Comparison of ENCODE assay signal across 8 cellular contexts in the genomic region with DNA sequence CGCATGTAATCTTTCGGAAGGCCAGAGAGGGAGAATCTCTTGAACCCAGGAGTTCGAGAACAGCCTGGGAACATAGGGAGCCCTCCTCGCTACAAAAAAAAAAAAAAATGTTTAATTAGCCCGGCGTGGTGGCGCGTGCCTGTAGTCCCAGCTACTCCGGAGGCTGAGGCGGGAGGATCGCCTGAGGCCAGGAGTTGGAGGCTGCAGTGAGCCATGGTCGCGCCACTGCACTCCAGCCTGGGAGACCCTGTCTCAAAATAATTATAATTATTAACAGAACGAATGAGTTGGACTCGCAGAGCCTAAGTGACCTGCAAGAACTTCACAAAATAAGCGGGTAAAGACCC. TPM values are rescaled to one million over a fixed set of nuclear protein-coding genes. Genes with fewer than 3 reads are reported as not detected.
DNase-seq lines count a peak whose midpoint lies in the region; ATAC-seq, FAIRE-seq and TF ChIP-seq lines count a peak whose summit lies in the region.

No MANE protein-coding gene starts in this region.

- no peak for TF ChIP-seq CTCF in A673 (conservative IDR thresholded peaks at IDR 0.05; ENCODE audit: low read depth, low read length)
- no peak for TF ChIP-seq CTCF in bronchial epithelial cell (IDR thresholded peaks at IDR 0.05; ENCODE audit: insufficient read depth, low read length, severe bottlenecking)

- H3K27me3 ChIP-seq in A673 (replicated peaks; ENCODE audit: insufficient read depth, low read depth, low read length, poor library complexity) (no peaks in the 10 kb centered on the region), bronchial epithelial cell (ENCODE audit: control insufficient read depth, insufficient read depth, low read length) (no peaks in the 10 kb centered on the region), mucosa of rectum (ENCODE audit: control insufficient read depth in 2 of 2, insufficient read depth in 2 of 2, low read length in 2 of 2) (no peaks in the 10 kb centered on the region)

- FAIRE-seq in bronchial epithelial cell (lab: Jason Lieb, UNC), result no peak

- H3K4me3 ChIP-seq in A673 (ENCODE audit: low read depth, low read length, poor library complexity, severe bottlenecking) (peak overlapping the region; percentile 81), bronchial epithelial cell (ENCODE audit: low read depth, low read length) (peak overlapping the region; percentile 80), mucosa of rectum (ENCODE audit: low read length in 2 of 2) (peak overlapping the region; percentile 71 to 82)

- H3K9me3 ChIP-seq in A673 (ENCODE audit: low read depth, low read length, poor library complexity, severe bottlenecking) (no peaks in the 10 kb centered on the region), mucosa of rectum (ENCODE audit: control insufficient read depth in 2 of 2, low read length in 2 of 2) (no peaks in the 10 kb centered on the region)

- CTCF ChIA-PET in A673 (lab: Charles Lee), result no interaction called here

- intact Hi-C loops in A673 (cut with micrococcal nuclease; ENCODE audit: unreplicated experiment), result loop anchor here (2.0 kb wide), 1 partner anchor 47 kb away; the partner anchor contains the start of genes ATP5MK and PDCD11

- H3K27ac ChIP-seq in A673 (ENCODE audit: low read depth, low read length, poor library complexity, severe bottlenecking), result peak overlapping the region; percentile 90
- H3K27ac ChIP-seq in mucosa of rectum (ENCODE audit: low read depth in 2 of 2, low read length in 2 of 2), result peak overlapping the region; percentile 42 to 75

- BruUV-seq in A673 (replicated peaks; lab: Mats Ljungman, UMichigan), result no TSS peak

- peak; percentile 30 for DNase-seq in A673 (ENCODE audit: low spot score)
- DNase-seq in bronchial epithelial cell (ENCODE audit: low read depth), result no peak
- DNase-seq in NCI-H748 (lab: John Stamatoyannopoulos, UW; ENCODE audit: unreplicated experiment), result no peak

- ATAC-seq in HG02642 (IDR thresholded peaks at IDR 0.05; ENCODE audit: poor library complexity, unreplicated experiment) (peak; percentile 5), HG03342 (IDR thresholded peaks at IDR 0.05; ENCODE audit: unreplicated experiment) (no peak), GM19023 (IDR thresholded peaks at IDR 0.05; ENCODE audit: unreplicated experiment) (no peak), HG02840 (IDR thresholded peaks at IDR 0.05; ENCODE audit: low FRiP score, unreplicated experiment) (no peak)

- H3K4me1 ChIP-seq in A673 (ENCODE audit: insufficient read depth, low read length, poor library complexity, severe bottlenecking) (peaks cover 10% of the 10 kb centered on the region), mucosa of rectum (ENCODE audit: control insufficient read depth in 2 of 2, insufficient read depth in 2 of 2, low read length in 2 of 2) (peaks cover 3% of the 10 kb centered on the region in 2 donors)

- H3K36me3 ChIP-seq in A673 (ENCODE audit: insufficient read depth, low read length, poor library complexity, severe bottlenecking), result peaks cover 33% of the 10 kb centered on the region
- H3K36me3 ChIP-seq in bronchial epithelial cell (ENCODE audit: control insufficient read depth, insufficient read depth, low read length), result peaks cover 1% of the 10 kb centered on the region
- peaks cover 10% of the 10 kb centered on the region in 2 donors for H3K36me3 ChIP-seq in mucosa of rectum (ENCODE audit: control insufficient read depth in 2 of 2, insufficient read depth in 2 of 2, low read length in 2 of 2)

- H3K9ac ChIP-seq in mucosa of rectum (ENCODE audit: low read depth in 1 of 2, low read length in 2 of 2), result peak overlapping the region; percentile 71 to 74

- POLR2A ChIA-PET in A673 (lab: Charles Lee; ENCODE audit: low non-redundant PET), result no interaction called here

RNA-seq across cellular contexts. Expression of gene PCGF6, which starts 0.8 kb away (rescaled TPM):
- total RNA-seq in A673 (2021) (22.5 and 25.3 TPM in 2 replicates), bronchial epithelial cell (11.1 and 12.9 TPM in 2 replicates)

RNA-seq across cellular contexts. Expression of gene TAF5, which starts 17.6 kb away (rescaled TPM):
- total RNA-seq in A673 (2021) (13.6 and 13.7 TPM in 2 replicates), bronchial epithelial cell (3.3 and 3.7 TPM in 2 replicates)

RNA-seq across cellular contexts. Expression of gene ATP5MK, which starts 46.1 kb away (rescaled TPM):
- total RNA-seq in A673 (2021), result 393 and 426 TPM in 2 replicates
- total RNA-seq in bronchial epithelial cell, result 131 and 153 TPM in 2 replicates

RNA-seq across cellular contexts. Expression of gene PDCD11, which starts 46.3 kb away (rescaled TPM):
- total RNA-seq in A673 (2021), result 68.6 and 78.1 TPM in 2 replicates
- total RNA-seq in bronchial epithelial cell, result 38.7 and 44.5 TPM in 2 replicates
